33 cellular contexts compared by ENCODE assay signal in the genomic region with DNA sequence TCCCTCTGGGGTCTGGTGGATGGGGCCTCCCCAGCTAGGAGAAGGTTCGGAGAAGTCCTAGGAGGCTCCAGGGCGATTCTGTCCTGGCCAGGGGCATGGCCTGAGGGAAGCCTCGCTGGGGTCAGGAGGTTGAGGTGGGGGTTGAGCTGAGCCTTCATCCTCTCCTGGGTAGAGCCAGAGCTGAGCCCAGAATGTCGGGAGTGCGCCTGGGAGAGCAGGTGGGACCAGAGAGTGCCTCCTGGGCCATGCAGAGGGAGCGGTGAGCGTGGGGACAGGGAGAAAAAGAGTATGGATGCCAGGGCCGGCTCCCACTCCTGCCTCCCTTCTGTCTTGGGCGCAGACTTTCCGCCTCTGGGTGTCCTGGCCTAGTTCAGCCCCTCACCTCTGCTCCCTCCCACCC. TPM values are rescaled to one million over a fixed set of nuclear protein-coding genes. Genes with fewer than 3 reads are reported as not detected.
"Had no signal": no experiment of that assay in that cellular context is flagged by ENCODE, and none has a peak within 500 bp of the region (broad histone marks: within the 10 kb centered on the region; RNA-seq: fewer than 3 reads in every experiment).

No MANE protein-coding gene starts in this region.

- ATAC-seq: activated CD4-positive, alpha-beta T cell treated with anti-CD3 and anti-CD28 coated beads for 36 hours; activated CD4-positive, CD25-positive, alpha-beta regulatory T cell treated with anti-CD3 and anti-CD28 coated beads, Interleukin-2, amount 50 U/mL, for 24 hours; activated CD8-positive, alpha-beta T cell treated with anti-CD3 and anti-CD28 coated beads, Interleukin-2, amount 10 ng/mL, durations not matched to agents 7 days and 5 days; activated naive CD8-positive, alpha-beta T cell treated with anti-CD3 and anti-CD28 coated beads, Interleukin-2, amount 50 U/mL, for 24 hours; Panc1; WTC11 had no signal

- H3K4me3 ChIP-seq: MG63, SJCRH30, SK-N-MC had no signal

- H3K9me3 Mint-ChIP-seq: activated CD4-positive, alpha-beta T cell treated with anti-CD3 and anti-CD28 coated beads, Interleukin-2, amount 10 ng/mL, durations not matched to agents 7 days and 5 days; activated naive CD4-positive, alpha-beta T cell treated with anti-CD3 and anti-CD28 coated beads, Interleukin-2, amount 10 ng/mL, durations not matched to agents 7 days and 5 days; activated naive CD8-positive, alpha-beta T cell treated with anti-CD3 and anti-CD28 coated beads, Interleukin-2, amount 50 U/mL, for 24 hours; T-helper 1 cell treated with Interleukin-12 subunit alpha and Interleukin-12 subunit beta and Interleukin-4 antibody, amounts not matched to agents 30 μg/mL and 1 μg/mL, for 36 hours; T-helper 2 cell treated with Interferon-gamma antibody and Interleukin-4, amounts not matched to agents 5 μg/mL and 100 μg/mL, for 36 hours; WTC11 had no signal

- H3K9me3 ChIP-seq: MG63, SJCRH30 had no signal

- H3K27ac ChIP-seq: brain microvascular endothelial cell, SJCRH30, SK-N-MC had no signal

- H3K4me3 Mint-ChIP-seq: activated CD4-positive, alpha-beta T cell treated with anti-CD3 and anti-CD28 coated beads for 36 hours; activated CD4-positive, alpha-beta T cell treated with anti-CD3 and anti-CD28 coated beads, Interleukin-2, amount 10 ng/mL, durations not matched to agents 7 days and 5 days; activated CD8-positive, alpha-beta T cell treated with anti-CD3 and anti-CD28 coated beads, Interleukin-2, amount 10 ng/mL, durations not matched to agents 7 days and 5 days; activated naive CD4-positive, alpha-beta T cell treated with anti-CD3 and anti-CD28 coated beads, Interleukin-2, amount 10 ng/mL, durations not matched to agents 7 days and 5 days; activated naive CD8-positive, alpha-beta T cell; activated naive CD8-positive, alpha-beta T cell treated with anti-CD3 and anti-CD28 coated beads, Interleukin-2, amount 50 U/mL, for 24 hours; T-helper 1 cell treated with Interleukin-12 subunit alpha and Interleukin-12 subunit beta and Interleukin-4 antibody, amounts not matched to agents 30 μg/mL and 1 μg/mL, for 36 hours; T-helper 2 cell treated with Interferon-gamma antibody and Interleukin-4, amounts not matched to agents 5 μg/mL and 100 μg/mL, for 36 hours; WTC11 had no signal

- H3K27me3 Mint-ChIP-seq: activated CD4-positive, alpha-beta T cell treated with anti-CD3 and anti-CD28 coated beads for 36 hours; activated CD4-positive, alpha-beta T cell treated with anti-CD3 and anti-CD28 coated beads, Interleukin-2, amount 10 ng/mL, durations not matched to agents 7 days and 5 days; activated naive CD8-positive, alpha-beta T cell; activated naive CD8-positive, alpha-beta T cell treated with anti-CD3 and anti-CD28 coated beads, Interleukin-2, amount 50 U/mL, for 24 hours had no signal

- H3K27me3 ChIP-seq: brain microvascular endothelial cell, MG63, SJCRH30 had no signal

- H3K4me1 Mint-ChIP-seq: activated CD4-positive, alpha-beta T cell treated with anti-CD3 and anti-CD28 coated beads for 36 hours; WTC11 had no signal

- DNase-seq: activated CD4-positive, alpha-beta T cell treated with anti-CD3 and anti-CD28 coated beads for 36 hours; activated CD4-positive, alpha-beta T cell treated with anti-CD3 and anti-CD28 coated beads, Interleukin-2, amount 10 ng/mL, durations not matched to agents 7 days and 5 days; activated CD4-positive, alpha-beta T cell treated with anti-CD3 and anti-CD28 coated beads, Interleukin-2, amount 50 U/mL, for 48 hours; activated CD8-positive, alpha-beta T cell treated with anti-CD3 and anti-CD28 coated beads, Interleukin-2, amount 10 ng/mL, durations not matched to agents 7 days and 5 days; activated effector memory CD4-positive, alpha-beta T cell treated with Interleukin-2 at 50 U/mL for 16 hours; activated naive CD4-positive, alpha-beta T cell treated with anti-CD3 and anti-CD28 coated beads, Interleukin-2, amount 10 ng/mL, durations not matched to agents 7 days and 5 days; activated naive CD8-positive, alpha-beta T cell treated with anti-CD3 and anti-CD28 coated beads, Interleukin-2, amount 50 U/mL, for 24 hours; activated T-cell treated with anti-CD3 and anti-CD28 coated beads, Interleukin-2, amount 50 U/mL, for 48 hours; anterior cingulate cortex; brain microvascular endothelial cell; central memory CD4-positive, alpha-beta T cell; MG63; NCI-H1048; NCI-H1105 treated with DMSO at 0.1 percent for 48 hours; NCI-H1436; NCI-H1694; NCI-H1930; NCI-H2081 treated with DMSO at 0.1 percent for 48 hours; NCI-H226; NCI-H446 treated with DMSO at 0.1 percent for 48 hours; NCI-H524; NCI-H69; SHP77 had no signal

- H3K27ac Mint-ChIP-seq: activated CD4-positive, alpha-beta T cell treated with anti-CD3 and anti-CD28 coated beads for 36 hours; activated CD4-positive, alpha-beta T cell treated with anti-CD3 and anti-CD28 coated beads, Interleukin-2, amount 10 ng/mL, durations not matched to agents 7 days and 5 days; activated CD8-positive, alpha-beta T cell treated with anti-CD3 and anti-CD28 coated beads, Interleukin-2, amount 10 ng/mL, durations not matched to agents 7 days and 5 days; activated naive CD4-positive, alpha-beta T cell treated with anti-CD3 and anti-CD28 coated beads, Interleukin-2, amount 10 ng/mL, durations not matched to agents 7 days and 5 days; activated naive CD8-positive, alpha-beta T cell; activated naive CD8-positive, alpha-beta T cell treated with anti-CD3 and anti-CD28 coated beads, Interleukin-2, amount 50 U/mL, for 24 hours; T-helper 1 cell treated with Interleukin-12 subunit alpha and Interleukin-12 subunit beta and Interleukin-4 antibody, amounts not matched to agents 30 μg/mL and 1 μg/mL, for 36 hours; T-helper 2 cell treated with Interferon-gamma antibody and Interleukin-4, amounts not matched to agents 5 μg/mL and 100 μg/mL, for 36 hours; WTC11 had no signal

- FAIRE-seq: TTC549 had no signal

- H3K36me3 Mint-ChIP-seq: activated naive CD8-positive, alpha-beta T cell; WTC11 had no signal

RNA-seq across cellular contexts. Expression of gene PROX2, which starts 34.0 kb away (rescaled TPM):
- total RNA-seq: activated CD4-positive, alpha-beta T cell treated with anti-CD3 and anti-CD28 coated beads, Interleukin-2, amount 10 ng/mL, durations not matched to agents 7 days and 5 days; RPMI7951; SJCRH30 had no signal
